1 cellular context compared by ENCODE assay signal in genomic region chr4:52574036-52574435, GRCh38.
TF ChIP-seq lines count a peak whose summit lies in the region.

No MANE protein-coding gene starts in this region.

TF ChIP-seq in IMR-90, 13 proteins besides CTCF, POLR2A, EP300 and RAD21:
- TF ChIP-seq USF2 (IDR thresholded peaks at IDR 0.05; ENCODE audit: low read depth, low read length): no peak
- TF ChIP-seq MXI1 (IDR thresholded peaks at IDR 0.05; ENCODE audit: borderline replicate concordance, low read depth, low read length): no peak
- no peak for TF ChIP-seq RCOR1 (IDR thresholded peaks at IDR 0.05; ENCODE audit: insufficient replicate concordance, low read length)
- no peak for TF ChIP-seq FOS (IDR thresholded peaks at IDR 0.05; ENCODE audit: low read depth, low read length)
- TF ChIP-seq NFE2L2 (IDR thresholded peaks at IDR 0.05; ENCODE audit: low read depth, low read length): no peak
- TF ChIP-seq RFX5 (IDR thresholded peaks at IDR 0.05; ENCODE audit: low read depth, low read length): no peak
- TF ChIP-seq MAZ (IDR thresholded peaks at IDR 0.05; ENCODE audit: borderline replicate concordance, low read depth, low read length): no peak
- no peak for TF ChIP-seq CHD1 (IDR thresholded peaks at IDR 0.05; ENCODE audit: low read depth, low read length)
- no peak for TF ChIP-seq CEBPB (IDR thresholded peaks at IDR 0.05; ENCODE audit: low read depth, low read length)
- no peak for TF ChIP-seq ELK1 (IDR thresholded peaks at IDR 0.05; ENCODE audit: borderline replicate concordance, low read depth, low read length)
- no peak for TF ChIP-seq MAFK (IDR thresholded peaks at IDR 0.05; ENCODE audit: low read depth, low read length)
- TF ChIP-seq SMC3 (IDR thresholded peaks at IDR 0.05; ENCODE audit: low read depth, low read length): no peak
- no peak for TF ChIP-seq BHLHE40 (IDR thresholded peaks at IDR 0.05; ENCODE audit: low read depth, low read length)
